ENCODE assay signal across 1 cellular context in the genomic region with DNA sequence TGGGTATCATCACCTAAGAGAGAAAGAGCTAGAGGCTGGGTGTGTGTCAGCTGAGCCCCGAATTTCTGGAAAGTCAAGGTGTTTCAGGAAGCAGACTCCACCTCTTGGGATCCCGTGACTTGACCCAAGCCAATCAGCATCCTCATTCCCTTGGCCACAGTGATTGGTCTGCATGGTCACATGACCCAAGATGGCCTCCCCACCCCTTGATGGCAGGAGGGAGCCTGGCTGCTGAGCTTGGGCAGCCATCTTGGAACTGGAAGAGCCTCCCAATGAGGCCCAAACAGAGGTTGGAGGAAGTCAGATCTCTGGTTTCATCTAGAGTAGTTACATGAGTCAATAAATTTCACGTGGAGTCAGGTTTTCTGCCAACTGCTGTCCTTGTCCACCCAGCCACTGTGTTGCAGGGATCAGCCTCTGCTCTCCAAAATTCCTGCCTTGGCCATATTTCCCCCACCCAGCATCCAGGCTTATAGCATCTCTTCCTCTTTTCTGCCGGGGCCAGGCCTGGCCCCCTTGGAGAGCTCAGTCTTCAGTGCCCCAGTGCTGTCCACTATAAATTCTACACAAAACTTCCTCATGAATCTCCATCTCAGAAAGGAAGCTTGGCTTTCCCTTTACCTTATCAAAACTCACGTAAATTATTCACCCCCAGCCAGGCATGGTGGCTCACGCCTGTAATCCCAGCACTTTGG.
TF ChIP-seq lines count a peak whose summit lies in the region.

No MANE protein-coding gene starts in this region.

TF ChIP-seq in SK-N-SH treated with all-trans-retinoic acid at 6 μM for 48 hours, 23 proteins besides CTCF, POLR2A, EP300 and RAD21 (continued from another document):
- TF ChIP-seq, protein P1, sequence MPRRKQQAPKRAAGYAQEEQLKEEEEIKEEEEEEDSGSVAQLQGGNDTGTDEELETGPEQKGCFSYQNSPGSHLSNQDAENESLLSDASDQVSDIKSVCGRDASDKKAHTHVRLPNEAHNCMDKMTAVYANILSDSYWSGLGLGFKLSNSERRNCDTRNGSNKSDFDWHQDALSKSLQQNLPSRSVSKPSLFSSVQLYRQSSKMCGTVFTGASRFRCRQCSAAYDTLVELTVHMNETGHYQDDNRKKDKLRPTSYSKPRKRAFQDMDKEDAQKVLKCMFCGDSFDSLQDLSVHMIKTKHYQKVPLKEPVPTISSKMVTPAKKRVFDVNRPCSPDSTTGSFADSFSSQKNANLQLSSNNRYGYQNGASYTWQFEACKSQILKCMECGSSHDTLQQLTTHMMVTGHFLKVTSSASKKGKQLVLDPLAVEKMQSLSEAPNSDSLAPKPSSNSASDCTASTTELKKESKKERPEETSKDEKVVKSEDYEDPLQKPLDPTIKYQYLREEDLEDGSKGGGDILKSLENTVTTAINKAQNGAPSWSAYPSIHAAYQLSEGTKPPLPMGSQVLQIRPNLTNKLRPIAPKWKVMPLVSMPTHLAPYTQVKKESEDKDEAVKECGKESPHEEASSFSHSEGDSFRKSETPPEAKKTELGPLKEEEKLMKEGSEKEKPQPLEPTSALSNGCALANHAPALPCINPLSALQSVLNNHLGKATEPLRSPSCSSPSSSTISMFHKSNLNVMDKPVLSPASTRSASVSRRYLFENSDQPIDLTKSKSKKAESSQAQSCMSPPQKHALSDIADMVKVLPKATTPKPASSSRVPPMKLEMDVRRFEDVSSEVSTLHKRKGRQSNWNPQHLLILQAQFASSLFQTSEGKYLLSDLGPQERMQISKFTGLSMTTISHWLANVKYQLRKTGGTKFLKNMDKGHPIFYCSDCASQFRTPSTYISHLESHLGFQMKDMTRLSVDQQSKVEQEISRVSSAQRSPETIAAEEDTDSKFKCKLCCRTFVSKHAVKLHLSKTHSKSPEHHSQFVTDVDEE (CRISPR knock-in tag; IDR thresholded peaks at IDR 0.05): no peak
- no peak for TF ChIP-seq OSR1 (CRISPR knock-in tag; IDR thresholded peaks at IDR 0.05)
- TF ChIP-seq ZNF8 (CRISPR knock-in tag; IDR thresholded peaks at IDR 0.05): no peak
- TF ChIP-seq GLIS3 (CRISPR knock-in tag; IDR thresholded peaks at IDR 0.05): no peak
- no peak for TF ChIP-seq PPARA (CRISPR knock-in tag; IDR thresholded peaks at IDR 0.05; ENCODE audit: borderline replicate concordance)
- no peak for TF ChIP-seq ZNF565 (CRISPR knock-in tag; conservative IDR thresholded peaks at IDR 0.05; ENCODE audit: low read depth)
- TF ChIP-seq, protein P2, sequence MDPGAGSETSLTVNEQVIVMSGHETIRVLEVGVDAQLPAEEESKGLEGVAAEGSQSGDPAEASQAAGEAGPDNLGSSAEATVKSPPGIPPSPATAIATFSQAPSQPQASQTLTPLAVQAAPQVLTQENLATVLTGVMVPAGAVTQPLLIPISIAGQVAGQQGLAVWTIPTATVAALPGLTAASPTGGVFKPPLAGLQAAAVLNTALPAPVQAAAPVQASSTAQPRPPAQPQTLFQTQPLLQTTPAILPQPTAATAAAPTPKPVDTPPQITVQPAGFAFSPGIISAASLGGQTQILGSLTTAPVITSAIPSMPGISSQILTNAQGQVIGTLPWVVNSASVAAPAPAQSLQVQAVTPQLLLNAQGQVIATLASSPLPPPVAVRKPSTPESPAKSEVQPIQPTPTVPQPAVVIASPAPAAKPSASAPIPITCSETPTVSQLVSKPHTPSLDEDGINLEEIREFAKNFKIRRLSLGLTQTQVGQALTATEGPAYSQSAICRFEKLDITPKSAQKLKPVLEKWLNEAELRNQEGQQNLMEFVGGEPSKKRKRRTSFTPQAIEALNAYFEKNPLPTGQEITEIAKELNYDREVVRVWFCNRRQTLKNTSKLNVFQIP (CRISPR knock-in tag; IDR thresholded peaks at IDR 0.05; ENCODE audit: borderline replicate concordance, low read depth): no peak
